ENCODE assay signal across 9 cellular contexts in the genomic region with DNA sequence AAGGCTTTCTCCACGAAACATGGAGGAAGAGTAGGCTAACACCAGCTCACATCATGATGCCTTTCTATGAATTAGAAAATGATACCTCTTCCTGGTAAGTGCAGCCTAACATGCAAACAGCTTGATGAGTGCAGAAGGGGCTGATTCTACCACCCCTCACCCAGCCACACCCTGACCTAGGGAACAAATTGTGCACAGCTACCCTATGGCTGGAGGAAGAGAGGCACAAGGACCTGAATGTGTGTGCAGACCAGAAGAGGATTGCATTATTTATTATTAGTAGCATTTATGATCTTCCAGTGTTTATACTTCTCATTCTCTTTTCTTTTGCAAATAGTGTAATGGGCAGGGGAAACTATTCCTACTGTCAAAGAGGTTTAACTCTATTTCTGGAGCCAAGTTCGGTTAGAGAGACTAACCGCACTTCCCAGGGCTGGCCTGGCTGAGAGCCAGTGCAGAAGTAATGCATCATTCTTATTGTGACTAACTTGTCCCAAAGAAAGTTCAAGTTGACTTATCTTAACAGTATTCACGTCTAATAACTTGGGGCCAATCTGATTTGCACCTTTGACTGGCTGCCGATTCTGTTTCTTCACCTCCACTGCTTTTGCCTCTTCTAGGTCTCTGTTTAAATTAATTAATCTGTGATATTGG.
DNase-seq lines count a peak whose midpoint lies in the region; ATAC-seq and TF ChIP-seq lines count a peak whose summit lies in the region.
"Had no signal": no experiment of that assay in that cellular context is flagged by ENCODE, and none has a peak within 500 bp of the region (broad histone marks: within the 10 kb centered on the region; RNA-seq: fewer than 3 reads in every experiment).

No MANE protein-coding gene starts in this region.

- TF ChIP-seq RAD21 in SK-N-SH (IDR thresholded peaks at IDR 0.05; ENCODE audit: low read length) = no peak

- no peaks in the 10 kb centered on the region for H3F3A ChIP-seq in SK-N-SH (replicated peaks; ENCODE audit: insufficient read depth)

- CTCF ChIA-PET in SK-N-SH (lab: Yijun Ruan, JAX) = no interaction called here

- no peaks in the 10 kb centered on the region for H3K36me3 ChIP-seq in SK-N-SH (replicated peaks in 1 of 2; ENCODE audit: control insufficient read depth in 1 of 2, insufficient read depth in 2 of 2, low read length in 1 of 2)

- H3K27me3 Mint-ChIP-seq in stimulated activated naive CD8-positive, alpha-beta T cell treated with anti-CD3 and anti-CD28 coated beads, Interleukin-15, Interleukin-2, amounts not matched to agents 100 ng/mL and 50 ng/mL, for 24 hours = no peaks in the 10 kb centered on the region

- no peak overlapping the region for H3K27ac ChIP-seq in SK-N-SH (ENCODE audit: low read depth in 2 of 2, low read length in 1 of 2)

- no peak for TF ChIP-seq CTCF in SK-N-SH (IDR thresholded peaks at IDR 0.05)

- 51% methylated on average over 5 of the region's 5 CpGs for WGBS in SK-N-SH (ENCODE audit: low lambda C conversion rate)

- no peak overlapping the region for H3K4me3 Mint-ChIP-seq in stimulated activated naive CD8-positive, alpha-beta T cell treated with anti-CD3 and anti-CD28 coated beads, Interleukin-15, Interleukin-2, amounts not matched to agents 100 ng/mL and 50 ng/mL, for 24 hours
- H3K4me3 Mint-ChIP-seq: neural crest cell had no signal

- POLR2A ChIA-PET in SK-N-SH (lab: Yijun Ruan, JAX) = no interaction called here

- H3K4me2 ChIP-seq in SK-N-SH = no peak overlapping the region

- no peak overlapping the region for H3K9ac ChIP-seq in SK-N-SH

- no peaks in the 10 kb centered on the region for H3K79me2 ChIP-seq in SK-N-SH (ENCODE audit: insufficient read depth)

- no peaks in the 10 kb centered on the region for H3K27me3 ChIP-seq in SK-N-SH (ENCODE audit: insufficient read depth)

- no peak for ATAC-seq in HG03175 (IDR thresholded peaks at IDR 0.05; ENCODE audit: unreplicated experiment)

- no peaks in the 10 kb centered on the region for H3K4me1 ChIP-seq in SK-N-SH (ENCODE audit: control insufficient read depth in 1 of 2, insufficient read depth in 2 of 2, low read depth in 1 of 2, low read length in 1 of 2)

- no peaks in the 10 kb centered on the region for H3K9me2 ChIP-seq in SK-N-SH

- no peaks in the 10 kb centered on the region for H3K9me3 ChIP-seq in SK-N-SH

- TF ChIP-seq EP300 in SK-N-SH (IDR thresholded peaks at IDR 0.05; ENCODE audit: borderline replicate concordance in 1 of 2, low read depth in 1 of 2, low read length in 1 of 2) = no peak

- peak; percentile 11 for DNase-seq in DMS79 treated with DMSO at 0.1 percent for 48 hours (lab: John Stamatoyannopoulos, UW)
- no peak for DNase-seq in DMS79 (lab: John Stamatoyannopoulos, UW)
- DNase-seq in activated CD4-positive, alpha-beta T cell treated with anti-CD3 and anti-CD28 coated beads, Interleukin-2, amount 50 U/mL, for 48 hours = peak; percentile 58 to 61
- peak; percentile 85 for DNase-seq in iris pigment epithelial cell (ENCODE audit: low read depth)
- no peak for DNase-seq in SK-N-SH
- no peak for DNase-seq in NCI-H510A (lab: John Stamatoyannopoulos, UW)

- no peak overlapping the region for H2AFZ ChIP-seq in SK-N-SH (ENCODE audit: low read depth)

- H3K4me1 Mint-ChIP-seq in stimulated activated naive CD8-positive, alpha-beta T cell treated with anti-CD3 and anti-CD28 coated beads, Interleukin-15, Interleukin-2, amounts not matched to agents 100 ng/mL and 50 ng/mL, for 24 hours (ENCODE audit: low read depth) = peaks cover 37% of the 10 kb centered on the region

- peak overlapping the region; percentile 82 for H3K27ac Mint-ChIP-seq in stimulated activated naive CD8-positive, alpha-beta T cell treated with anti-CD3 and anti-CD28 coated beads, Interleukin-15, Interleukin-2, amounts not matched to agents 100 ng/mL and 50 ng/mL, for 24 hours

- H3K9me3 Mint-ChIP-seq in stimulated activated naive CD8-positive, alpha-beta T cell treated with anti-CD3 and anti-CD28 coated beads, Interleukin-15, Interleukin-2, amounts not matched to agents 100 ng/mL and 50 ng/mL, for 24 hours = peaks cover 4% of the 10 kb centered on the region
- H3K9me3 Mint-ChIP-seq: neural crest cell had no signal

- H3K36me3 Mint-ChIP-seq in stimulated activated naive CD8-positive, alpha-beta T cell treated with anti-CD3 and anti-CD28 coated beads, Interleukin-15, Interleukin-2, amounts not matched to agents 100 ng/mL and 50 ng/mL, for 24 hours (ENCODE audit: low read depth) = no peaks in the 10 kb centered on the region

- H3K4me3 ChIP-seq in SK-N-SH (ENCODE audit: low read depth in 2 of 2, low read length in 1 of 2) = no peak overlapping the region

- H4K20me1 ChIP-seq in SK-N-SH (ENCODE audit: insufficient read depth) = no peaks in the 10 kb centered on the region

TF ChIP-seq in SK-N-SH, 30 proteins besides CTCF, POLR2A, EP300 and RAD21:
- no peak for TF ChIP-seq RFX5 (IDR thresholded peaks at IDR 0.05; ENCODE audit: low read length)
- TF ChIP-seq, protein P1, sequence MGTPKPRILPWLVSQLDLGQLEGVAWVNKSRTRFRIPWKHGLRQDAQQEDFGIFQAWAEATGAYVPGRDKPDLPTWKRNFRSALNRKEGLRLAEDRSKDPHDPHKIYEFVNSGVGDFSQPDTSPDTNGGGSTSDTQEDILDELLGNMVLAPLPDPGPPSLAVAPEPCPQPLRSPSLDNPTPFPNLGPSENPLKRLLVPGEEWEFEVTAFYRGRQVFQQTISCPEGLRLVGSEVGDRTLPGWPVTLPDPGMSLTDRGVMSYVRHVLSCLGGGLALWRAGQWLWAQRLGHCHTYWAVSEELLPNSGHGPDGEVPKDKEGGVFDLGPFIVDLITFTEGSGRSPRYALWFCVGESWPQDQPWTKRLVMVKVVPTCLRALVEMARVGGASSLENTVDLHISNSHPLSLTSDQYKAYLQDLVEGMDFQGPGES (IDR thresholded peaks at IDR 0.05; ENCODE audit: low read depth, low read length) = no peak
- TF ChIP-seq GATA2 (CRISPR knock-in tag; IDR thresholded peaks at IDR 0.05) = no peak

Comparison
In these comparisons a context has a peak if more than half of its experiments do, and no peak if none do; other contexts are left out.
1. DNase-seq: peak in DMS79 treated with DMSO at 0.1 percent for 48 hours (single experiment), activated CD4-positive, alpha-beta T cell treated with anti-CD3 and anti-CD28 coated beads, Interleukin-2, amount 50 U/mL, for 48 hours (2 of 2) and iris pigment epithelial cell (single experiment); none in DMS79 (single experiment), SK-N-SH (single experiment) and NCI-H510A (single experiment).